Comparison of ENCODE assay signal across 24 cellular contexts in the genomic region with DNA sequence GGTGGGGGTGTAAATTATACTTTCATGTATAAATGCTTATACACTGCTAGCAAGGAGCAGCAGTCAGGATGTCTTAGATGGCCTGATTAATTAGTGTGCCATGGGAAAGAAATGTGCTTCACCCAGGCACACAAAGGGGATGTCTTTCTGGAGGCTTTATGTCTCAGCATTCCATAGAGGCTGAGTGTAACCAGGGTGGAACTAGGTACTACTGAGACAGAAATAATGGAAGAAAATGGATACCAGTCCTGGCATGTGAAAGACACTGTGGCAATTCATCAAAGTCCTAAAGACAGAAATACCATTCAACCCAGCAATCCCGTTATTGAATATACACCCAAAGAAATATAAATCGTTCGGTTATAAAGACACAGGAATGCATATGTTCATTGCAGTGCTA. TPM values are rescaled to one million over a fixed set of nuclear protein-coding genes. Genes with fewer than 3 reads are reported as not detected.
A peak's percentile ranks its signal among the peaks of the same experiment; 100 is the strongest.
DNase-seq lines count a peak whose midpoint lies in the region; ATAC-seq, FAIRE-seq and TF ChIP-seq lines count a peak whose summit lies in the region.
"Had no signal": no experiment of that assay in that cellular context is flagged by ENCODE, and none has a peak within 500 bp of the region (broad histone marks: within the 10 kb centered on the region; RNA-seq: fewer than 3 reads in every experiment).

No MANE protein-coding gene starts in this region.

- H3K4me3 ChIP-seq in epithelial cell of esophagus (ENCODE audit: low read length) (no peak overlapping the region), keratinocyte (ENCODE audit: control insufficient read depth in 2 of 3, extremely low read depth in 1 of 3, insufficient read depth in 2 of 3, low read depth in 1 of 3, low read length in 3 of 3) (no peak overlapping the region), psoas muscle (no peak overlapping the region)
- H3K4me3 ChIP-seq: BLaER1 had no signal

- H3K36me3 Mint-ChIP-seq in immature natural killer cell, result no peaks in the 10 kb centered on the region
- H3K36me3 Mint-ChIP-seq: CD14-positive monocyte; CD4-positive, alpha-beta memory T cell; IgD-negative memory B cell had no signal

- H3K9me3 Mint-ChIP-seq in immature natural killer cell, result peaks cover 0 to 11% (median 4%) of the 10 kb centered on the region in 6 donors

- no peaks in the 10 kb centered on the region for H3K4me1 Mint-ChIP-seq in immature natural killer cell
- H3K4me1 Mint-ChIP-seq: CD14-positive monocyte; CD4-positive, alpha-beta memory T cell; IgD-negative memory B cell had no signal

- no peaks in the 10 kb centered on the region for H3K9me1 ChIP-seq in keratinocyte (ENCODE audit: control insufficient read depth, extremely low read depth, insufficient read depth, low read length)

- peaks cover 0 to 3% (median 1%) of the 10 kb centered on the region in 3 donors for H3K27me3 Mint-ChIP-seq in immature natural killer cell (ENCODE audit: low read depth in 3 of 3)
- H3K27me3 Mint-ChIP-seq: CD4-positive, alpha-beta memory T cell had no signal

- H3K36me3 ChIP-seq in keratinocyte (ENCODE audit: control insufficient read depth in 2 of 2, extremely low read depth in 1 of 2, insufficient read depth in 2 of 2, low read length in 2 of 2) (no peaks in the 10 kb centered on the region), psoas muscle (ENCODE audit: insufficient read depth in 1 of 2, low read depth in 1 of 2) (no peaks in the 10 kb centered on the region)
- H3K36me3 ChIP-seq: BLaER1 had no signal

- no peak overlapping the region for H3K4me2 ChIP-seq in keratinocyte (ENCODE audit: control insufficient read depth, extremely low read depth, insufficient read depth, low read depth, low read length)
- H3K4me2 ChIP-seq: BLaER1 had no signal

- H3K27ac Mint-ChIP-seq in immature natural killer cell, result no peak overlapping the region
- H3K27ac Mint-ChIP-seq: CD14-positive monocyte; CD4-positive, alpha-beta memory T cell; HFFc6; IgD-negative memory B cell had no signal

- DNase-seq in D721Med (ENCODE audit: insufficient read length, low spot score), result no peak
- peak; percentile 25 for DNase-seq in NCI-H226
- peak; percentile 78 for DNase-seq in epithelial cell of esophagus (ENCODE audit: low read depth)
- peak; percentile 58 for DNase-seq in keratinocyte (ENCODE audit: low read depth, low spot score)
- no peak for DNase-seq in stimulated activated CD4-positive, alpha-beta T cell treated with anti-CD3 and anti-CD28 coated beads, Interleukin-1b, Interleukin-23, amount 100 ng/mL, for 48 hours
- DNase-seq in immature natural killer cell, result no peak
- DNase-seq in psoas muscle, result no peak
- DNase-seq: 8988T; CD4-positive, alpha-beta memory T cell; DMS79 treated with DMSO at 0.1 percent for 48 hours; EL; GOT3; H7; HFFc6 had no signal

- H3K79me2 ChIP-seq in keratinocyte (ENCODE audit: control insufficient read depth, insufficient read depth, low read length), result no peaks in the 10 kb centered on the region

- dilution Hi-C loops in keratinocyte (cut with MboI; ENCODE audit: extremely low pct_ligation_motif_present, low sequenced_read_pairs), result no loop called here

- H3K4me1 ChIP-seq in keratinocyte (ENCODE audit: control insufficient read depth, extremely low read depth, insufficient read depth, low read length) (peaks cover 2% of the 10 kb centered on the region), psoas muscle (no peaks in the 10 kb centered on the region)
- H3K4me1 ChIP-seq: BLaER1 had no signal

- intact Hi-C loops in psoas muscle (cut with DNase I), result no loop called here

- TF ChIP-seq CTCF in D721Med (IDR thresholded peaks at IDR 0.05; ENCODE audit: insufficient read depth, missing control alignments) (no peak), epithelial cell of esophagus (IDR thresholded peaks at IDR 0.05; ENCODE audit: insufficient read depth, low read depth, low read length, missing control alignments) (no peak), keratinocyte (optimal IDR thresholded peaks at IDR 0.05 in 1 of 3, IDR thresholded peaks at IDR 0.05 in 1 of 3, conservative IDR thresholded peaks at IDR 0.05 in 1 of 3; ENCODE audit: extremely low read depth in 1 of 3, insufficient read depth in 2 of 3, low read length in 3 of 3) (no peak), psoas muscle (IDR thresholded peaks at IDR 0.05) (no peak)

- ATAC-seq in psoas muscle, result no peak
- ATAC-seq: HCT116, HepG2 had no signal

- no peak overlapping the region for H3K9ac ChIP-seq in keratinocyte (ENCODE audit: control insufficient read depth, extremely low read depth, insufficient read depth, low read length)
- H3K9ac ChIP-seq: BLaER1 had no signal

- FAIRE-seq in D721Med (lab: Jason Lieb, UNC), result peak; percentile 6
- peak; percentile 96 for FAIRE-seq in keratinocyte (lab: Jason Lieb, UNC)
- FAIRE-seq: G401.6, GM12891, GM18507, HepG2 had no signal

- H3K27ac ChIP-seq in keratinocyte (ENCODE audit: control insufficient read depth, insufficient read depth, low read length) (no peak overlapping the region), psoas muscle (no peak overlapping the region)
- H3K27ac ChIP-seq: BLaER1 had no signal

- 95 to 96% (median 95%) methylated on average over 3 of the region's 3 CpGs for WGBS in psoas muscle, 3 donors

- no peaks in the 10 kb centered on the region for H3K27me3 ChIP-seq in keratinocyte (ENCODE audit: control insufficient read depth, extremely low read depth, insufficient read depth, low read length)
- H3K27me3 ChIP-seq in psoas muscle (ENCODE audit: insufficient read depth in 3 of 3, low read length in 2 of 3), result no peaks in the 10 kb centered on the region
- H3K27me3 ChIP-seq: BLaER1 had no signal

- no peak overlapping the region for H2AFZ ChIP-seq in keratinocyte (ENCODE audit: control insufficient read depth, low read length)

- H3K9me3 ChIP-seq in keratinocyte (ENCODE audit: control insufficient read depth, low read depth, low read length) (no peaks in the 10 kb centered on the region), psoas muscle (no peaks in the 10 kb centered on the region)

- H3K4me3 Mint-ChIP-seq in immature natural killer cell, result no peak overlapping the region
- H3K4me3 Mint-ChIP-seq: CD14-positive monocyte; CD4-positive, alpha-beta memory T cell; HFFc6; IgD-negative memory B cell had no signal

- H4K20me1 ChIP-seq in keratinocyte (ENCODE audit: control insufficient read depth, extremely low read depth, insufficient read depth, low read length), result no peaks in the 10 kb centered on the region
- H4K20me1 ChIP-seq: BLaER1 had no signal

RNA-seq across cellular contexts. Expression of a gene that starts 52.5 kb away (rescaled TPM):
- polyA plus RNA-seq in keratinocyte (0.16 TPM in 1 of 3 replicates, not detected in the others), immature natural killer cell (100 to 1,000 TPM in 1 of 3 donors, 1 to 10 TPM in 1, under 1 TPM in 1; 0.88 to 107 (median 9.4) TPM), psoas muscle (under 1 TPM in 1 of 3 donors, not detected in 2; 0.25 TPM)
- not detected for polyA plus RNA-seq in keratinocyte (2011; ENCODE audit: low read depth)
- polyA plus RNA-seq in keratinocyte (2011; cell fraction: cytosol; rRNA removed), result 0.16 TPM in 1 of 2 replicates, not detected in the other
- polyA plus RNA-seq in keratinocyte (2011; cell fraction: nucleus; rRNA removed), result not detected in 2 replicates
- not detected in 2 replicates for polyA plus RNA-seq in keratinocyte (2012; ENCODE audit: low replicate concordance)
- not detected in 3 replicates for polyA minus RNA-seq in keratinocyte
- not detected for polyA minus RNA-seq in keratinocyte (2011; cell fraction: cytosol; rRNA and poly(A)+ RNA removed)
- polyA minus RNA-seq in keratinocyte (2011; cell fraction: nucleus; rRNA and poly(A)+ RNA removed), result not detected in 2 replicates
- 1 to 10 TPM in 1 of 4 donors, not detected in 3; 1.4 TPM for total RNA-seq in psoas muscle
- total RNA-seq: A673; CD4-positive, alpha-beta memory T cell; H7; HepG2 had no signal
- polyA plus RNA-seq: AG04450, HepG2 had no signal

RNA-seq across cellular contexts. Expression of a gene that starts 58.7 kb away (rescaled TPM):
- polyA plus RNA-seq in keratinocyte (0.42 to 1.0 TPM (median 0.68 TPM) in 3 replicates), immature natural killer cell (100 to 1,000 TPM in 1 of 3 donors, 10 to 100 TPM in 2; 13.6 to 258 (median 35.7) TPM), psoas muscle (not detected)
- polyA plus RNA-seq in keratinocyte (2011; ENCODE audit: low read depth), result not detected
- 0.57 and 0.91 TPM in 2 replicates for polyA plus RNA-seq in keratinocyte (2011; cell fraction: cytosol; rRNA removed)
- polyA plus RNA-seq in keratinocyte (2011; cell fraction: nucleus; rRNA removed), result 2.4 and 2.8 TPM in 2 replicates
- not detected in 2 replicates for polyA plus RNA-seq in keratinocyte (2012; ENCODE audit: low replicate concordance)
- 0.32 to 0.46 TPM in 2 of 3 replicates, not detected in the other for polyA minus RNA-seq in keratinocyte
- not detected for polyA minus RNA-seq in keratinocyte (2011; cell fraction: cytosol; rRNA and poly(A)+ RNA removed)
- 1.9 TPM in 1 of 2 replicates, not detected in the other for polyA minus RNA-seq in keratinocyte (2011; cell fraction: nucleus; rRNA and poly(A)+ RNA removed)
- 1 to 10 TPM in 2 of 4 donors, under 1 TPM in 1, not detected in 1; 0.44 to 2.5 (median 1.4) TPM for total RNA-seq in psoas muscle
- total RNA-seq: A673; CD4-positive, alpha-beta memory T cell; H7; HepG2; HFFc6 had no signal
- polyA plus RNA-seq: AG04450, HepG2 had no signal

Comparison
In these comparisons a context has a peak if more than half of its experiments do, and no peak if none do; other contexts are left out.
1. DNase-seq: peak in NCI-H226 (single experiment), epithelial cell of esophagus (single experiment) and keratinocyte (single experiment); none in D721Med (single experiment), stimulated activated CD4-positive, alpha-beta T cell treated with anti-CD3 and anti-CD28 coated beads, Interleukin-1b, Interleukin-23, amount 100 ng/mL, for 48 hours (single experiment), immature natural killer cell (0 of 3) and psoas muscle (0 of 2).